In the genomic region with DNA sequence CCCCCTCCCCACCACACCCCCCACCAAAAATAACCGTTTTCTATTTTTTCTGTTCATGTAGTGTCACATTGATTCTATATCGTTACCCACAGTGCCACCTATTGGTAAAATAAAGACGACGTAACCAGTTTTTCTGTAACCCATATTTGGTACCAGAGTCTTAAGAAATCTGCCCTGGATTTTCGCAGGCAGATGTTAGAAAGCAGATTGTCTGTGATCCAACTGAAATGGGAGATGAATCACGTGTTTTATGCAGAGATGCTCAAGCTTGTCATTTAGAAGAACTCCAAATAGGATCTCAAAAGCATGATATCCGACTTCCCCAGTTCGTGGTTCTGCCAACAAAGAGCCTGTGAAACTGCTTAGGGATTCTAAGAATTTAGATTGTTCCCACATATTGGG, we compare ENCODE assay signal across 10 cellular contexts.
DNase-seq lines count a peak whose midpoint lies in the region; ATAC-seq and TF ChIP-seq lines count a peak whose summit lies in the region.
"Had no signal": no experiment of that assay in that cellular context is flagged by ENCODE, and none has a peak within 500 bp of the region (broad histone marks: within the 10 kb centered on the region; RNA-seq: fewer than 3 reads in every experiment).

No MANE protein-coding gene starts in this region.

- H3K4me1 ChIP-seq in CD8-positive, alpha-beta T cell (ENCODE audit: insufficient read depth, low read length) = no peaks in the 10 kb centered on the region
- H3K4me1 ChIP-seq in smooth muscle cell (ENCODE audit: low read depth) = peaks cover 20% of the 10 kb centered on the region
- H3K4me1 ChIP-seq: SJCRH30 had no signal

- no peaks in the 10 kb centered on the region for H3K79me2 ChIP-seq in smooth muscle cell (ENCODE audit: low read depth)

- no peaks in the 10 kb centered on the region for H3K9me3 ChIP-seq in CD8-positive, alpha-beta T cell (ENCODE audit: low read length)
- no peaks in the 10 kb centered on the region for H3K9me3 ChIP-seq in smooth muscle cell (replicated peaks; ENCODE audit: low read depth)
- H3K9me3 ChIP-seq: SJCRH30 had no signal

- no peak overlapping the region for H3K9ac ChIP-seq in smooth muscle cell (ENCODE audit: low read depth)

- peak; percentile 64 for TF ChIP-seq CTCF in CD8-positive, alpha-beta T cell (IDR thresholded peaks at IDR 0.05)
- peak; percentile 57 for TF ChIP-seq CTCF in LNCAP (IDR thresholded peaks at IDR 0.05)
- TF ChIP-seq CTCF in smooth muscle cell (IDR thresholded peaks at IDR 0.05; ENCODE audit: borderline replicate concordance, insufficient read depth, poor library complexity, severe bottlenecking) = peak; percentile 71

- no peak overlapping the region for H3K4me3 ChIP-seq in CD8-positive, alpha-beta T cell (ENCODE audit: low read depth, low read length)
- no peak overlapping the region for H3K4me3 ChIP-seq in smooth muscle cell
- H3K4me3 ChIP-seq: SJCRH30 had no signal

- no peaks in the 10 kb centered on the region for H3K36me3 Mint-ChIP-seq in CD8-positive, alpha-beta T cell
- H3K36me3 Mint-ChIP-seq: naive thymus-derived CD8-positive, alpha-beta T cell had no signal

- DNase-seq in CD8-positive, alpha-beta T cell = no peak
- peak; percentile 56 for DNase-seq in amniotic epithelial cell (ENCODE audit: low read depth)
- peak; percentile 34 for DNase-seq in hepatic stellate cell (ENCODE audit: low spot score)
- DNase-seq in smooth muscle cell (lab: John Stamatoyannopoulos, UW; ENCODE audit: unreplicated experiment) = no peak
- DNase-seq in 8988T = no peak
- no peak for DNase-seq in activated naive CD4-positive, alpha-beta T cell treated with Interleukin-2 at 50 U/mL for 16 hours

- peak overlapping the region; percentile 77 for H2AFZ ChIP-seq in smooth muscle cell (ENCODE audit: low read depth)

- CTCF ChIA-PET in CD8-positive, alpha-beta T cell (lab: Charles Lee) = interaction anchor here (0.7 to 2.4 kb wide), 6 partner anchors 481 to 965 kb away, joined by 3 to 10 read pairs (median 3); no protein-coding TSS in a partner anchor

- no peaks in the 10 kb centered on the region for H3K4me1 Mint-ChIP-seq in CD8-positive, alpha-beta T cell (ENCODE audit: low read depth)
- H3K4me1 Mint-ChIP-seq: naive thymus-derived CD8-positive, alpha-beta T cell had no signal

- H3F3A ChIP-seq in smooth muscle cell (ENCODE audit: low read depth) = no peaks in the 10 kb centered on the region

- H4K20me1 ChIP-seq in smooth muscle cell (ENCODE audit: low read depth) = no peaks in the 10 kb centered on the region

- no peak overlapping the region for H3K4me3 Mint-ChIP-seq in CD8-positive, alpha-beta T cell
- H3K4me3 Mint-ChIP-seq: naive thymus-derived CD8-positive, alpha-beta T cell had no signal

- H3K36me3 ChIP-seq in CD8-positive, alpha-beta T cell (ENCODE audit: insufficient read depth, low read length) = no peaks in the 10 kb centered on the region
- no peaks in the 10 kb centered on the region for H3K36me3 ChIP-seq in smooth muscle cell (ENCODE audit: low read depth)
- H3K36me3 ChIP-seq: SJCRH30 had no signal

- H3K4me2 ChIP-seq in smooth muscle cell = peak overlapping the region; percentile 54

- H3K9me3 Mint-ChIP-seq in CD8-positive, alpha-beta T cell = no peaks in the 10 kb centered on the region
- H3K9me3 Mint-ChIP-seq: naive thymus-derived CD8-positive, alpha-beta T cell had no signal

- no peaks in the 10 kb centered on the region for H3K27me3 ChIP-seq in CD8-positive, alpha-beta T cell (ENCODE audit: insufficient read depth, low read length)
- no peaks in the 10 kb centered on the region for H3K27me3 ChIP-seq in smooth muscle cell (ENCODE audit: low read depth)
- H3K27me3 ChIP-seq: SJCRH30 had no signal

- POLR2A ChIA-PET in CD8-positive, alpha-beta T cell (lab: Charles Lee) = no interaction called here

- no peak overlapping the region for H3K27ac ChIP-seq in CD8-positive, alpha-beta T cell (ENCODE audit: low read depth, low read length)
- H3K27ac ChIP-seq in smooth muscle cell (ENCODE audit: low read depth) = no peak overlapping the region
- H3K27ac ChIP-seq: SJCRH30 had no signal

- no peak for ATAC-seq in CD8-positive, alpha-beta T cell
- ATAC-seq in GM19351 (IDR thresholded peaks at IDR 0.05; ENCODE audit: unreplicated experiment) = peak; percentile 70
- ATAC-seq: naive thymus-derived CD8-positive, alpha-beta T cell had no signal

- H3K27me3 Mint-ChIP-seq in CD8-positive, alpha-beta T cell (ENCODE audit: low read depth) = peaks cover 3% of the 10 kb centered on the region

- H3K27ac Mint-ChIP-seq in CD8-positive, alpha-beta T cell = no peak overlapping the region
- H3K27ac Mint-ChIP-seq: naive thymus-derived CD8-positive, alpha-beta T cell had no signal

- 3% methylated on average over 8 of the region's 8 CpGs for WGBS in smooth muscle cell (ENCODE audit: low lambda C conversion rate)

- intact Hi-C loops in CD8-positive, alpha-beta T cell (cut with DNase I, micrococcal nuclease) = loop anchor here (2.0 to 5.0 kb wide), 5 partner anchors 257 to 960 kb away; no protein-coding TSS in a partner anchor

Comparison
In these comparisons a context has a peak if more than half of its experiments do, and no peak if none do; other contexts are left out.
1. DNase-seq: peak in amniotic epithelial cell (single experiment) and hepatic stellate cell (single experiment); none in CD8-positive, alpha-beta T cell (0 of 7), smooth muscle cell (single experiment), 8988T (single experiment) and activated naive CD4-positive, alpha-beta T cell treated with Interleukin-2 at 50 U/mL for 16 hours (single experiment).
2. Peak in every context shown above with its lines, with median percentiles within 50 percentile points of each other: CTCF ChIP-seq.